In the genomic region with DNA sequence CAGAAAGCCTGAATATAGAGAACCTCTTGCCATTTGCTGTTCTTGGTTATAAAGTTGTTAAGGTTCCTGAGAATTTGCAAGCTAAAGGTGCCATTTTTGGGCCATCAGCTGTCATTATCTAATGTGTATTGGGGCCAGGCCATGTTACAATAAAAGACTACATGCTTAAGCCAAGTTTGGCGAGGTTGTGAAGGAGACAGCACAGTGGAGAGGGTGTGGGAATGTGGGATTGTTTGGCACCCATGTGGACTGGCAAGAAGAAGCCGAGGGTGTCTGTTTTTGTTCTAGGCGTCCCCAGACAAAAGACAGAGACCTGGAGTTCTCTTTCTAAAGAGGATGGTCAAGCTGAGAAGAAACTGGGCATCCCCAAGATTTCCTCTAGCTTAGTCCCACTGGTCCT, we compare ENCODE assay signal across 17 cellular contexts.
"Had no signal": no experiment of that assay in that cellular context is flagged by ENCODE, and none has a peak within 500 bp of the region (broad histone marks: within the 10 kb centered on the region; RNA-seq: fewer than 3 reads in every experiment).

No MANE protein-coding gene starts in this region.

- H3K36me3 ChIP-seq: neural progenitor cell had no signal

- H3K9me3 ChIP-seq: sigmoid colon, thoracic aorta had no signal

- H3K27me3 ChIP-seq: neural progenitor cell, sigmoid colon, tibial nerve, upper lobe of left lung had no signal

- H3K4me3 ChIP-seq: coronary artery, lung, neural progenitor cell, sigmoid colon, thoracic aorta, tibial nerve, upper lobe of left lung had no signal

- H3K4me1 ChIP-seq: neural progenitor cell, parathyroid adenoma, sigmoid colon, tibial nerve, upper lobe of left lung had no signal

- ATAC-seq: effector memory CD8-positive, alpha-beta T cell; left colon; naive thymus-derived CD4-positive, alpha-beta T cell; stimulated activated effector memory CD8-positive, alpha-beta T cell treated with anti-CD3 and anti-CD28 coated beads, Interleukin-12 subunit alpha, Interleukin-12 subunit beta, amount 100 ng/mL, for 72 hours had no signal

- H3K27ac ChIP-seq: coronary artery, neural progenitor cell, parathyroid adenoma, sigmoid colon, thoracic aorta, tibial nerve, upper lobe of left lung had no signal

- DNase-seq: dermis blood vessel endothelial cell; effector memory CD8-positive, alpha-beta T cell; head of caudate nucleus; hippocampal formation; left colon; naive thymus-derived CD4-positive, alpha-beta T cell; sigmoid colon; stimulated activated CD4-positive, alpha-beta T cell treated with anti-CD3 and anti-CD28 coated beads, Interleukin-2, amount 100 ng/mL, for 24 hours; stimulated activated CD4-positive, alpha-beta T cell treated with anti-CD3 and anti-CD28 coated beads, Interleukin-4, amount 100 ng/mL, for 24 hours; upper lobe of left lung had no signal
